In the genomic region with DNA sequence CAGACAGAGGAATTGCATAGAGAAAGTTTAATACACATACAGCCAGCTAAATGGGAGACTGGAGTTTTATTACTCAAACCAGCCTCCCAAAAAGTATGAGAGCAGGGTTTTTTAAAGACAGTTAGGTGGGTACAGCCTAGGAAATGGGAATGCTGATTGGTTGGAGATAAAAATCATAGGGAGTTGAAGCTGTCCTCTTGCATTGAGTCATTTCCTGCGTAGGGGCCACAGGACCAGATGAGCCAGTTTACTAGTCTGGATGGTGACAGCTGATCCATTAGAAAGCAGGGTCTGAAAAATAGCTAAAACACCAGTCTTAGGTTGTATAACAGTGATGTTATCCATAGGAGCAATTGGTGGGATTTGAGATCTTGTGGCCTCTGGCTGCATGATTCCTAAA, we compare ENCODE assay signal across 36 cellular contexts.
DNase-seq lines count a peak whose midpoint lies in the region; ATAC-seq and TF ChIP-seq lines count a peak whose summit lies in the region.
"Had no signal": no experiment of that assay in that cellular context is flagged by ENCODE, and none has a peak within 500 bp of the region (broad histone marks: within the 10 kb centered on the region; RNA-seq: fewer than 3 reads in every experiment).

No MANE protein-coding gene starts in this region.

- no peak for ATAC-seq in gastrocnemius medialis
- ATAC-seq: A549; activated CD4-positive, alpha-beta T cell treated with anti-CD3 and anti-CD28 coated beads for 36 hours; activated CD8-positive, alpha-beta T cell treated with anti-CD3 and anti-CD28 coated beads for 36 hours; gastroesophageal sphincter; left lobe of liver; pancreas had no signal

- H3K9me3 ChIP-seq in gastrocnemius medialis (no peaks in the 10 kb centered on the region), Karpas-422 (ENCODE audit: low read length) (peaks cover 11% of the 10 kb centered on the region)
- H3K9me3 ChIP-seq: A549, gastroesophageal sphincter, MG63, pancreas, suprapubic skin had no signal

- in situ Hi-C loops in KBM-7 (cut with MboI; ENCODE audit: low pct_unique_long_range_greater_than_20kb, low sequenced_read_pairs) = no loop called here
- in situ Hi-C loops in astrocyte of the spinal cord (cut with HindIII; ENCODE audit: low sequenced_read_pairs) = no loop called here
- in situ Hi-C loops in gastrocnemius medialis (cut with MboI; ENCODE audit: low sequenced_read_pairs in 4 of 4) = no loop called here
- in situ Hi-C loops in G401 (cut with HindIII; ENCODE audit: low sequenced_read_pairs) = no loop called here

- peaks cover 69% of the 10 kb centered on the region for H3K4me1 Mint-ChIP-seq in mesothelial cell of epicardium
- H3K4me1 Mint-ChIP-seq: activated CD4-positive, alpha-beta T cell treated with anti-CD3 and anti-CD28 coated beads for 36 hours; CD4-positive, alpha-beta memory T cell; immature natural killer cell had no signal

- peak; percentile 33 for DNase-seq in DMS53 (lab: John Stamatoyannopoulos, UW)
- DNase-seq in KBM-7 = peak; percentile 1
- peak; percentile 10 for DNase-seq in astrocyte of the spinal cord (ENCODE audit: low read depth, low spot score)
- no peak for DNase-seq in mesothelial cell of epicardium (ENCODE audit: low spot score in 2 of 2, unreplicated experiment in 2 of 2)
- no peak for DNase-seq in gastrocnemius medialis
- no peak for DNase-seq in germinal center (ENCODE audit: low spot score)
- no peak for DNase-seq in G401 (ENCODE audit: low spot score)
- DNase-seq in Karpas-422 = no peak
- DNase-seq: activated CD4-positive, alpha-beta T cell treated with anti-CD3 and anti-CD28 coated beads for 36 hours; activated CD8-positive, alpha-beta memory T cell treated with anti-CD3 and anti-CD28 coated beads, Interleukin-2, amount 50 U/mL, for 48 hours; activated CD8-positive, alpha-beta T cell treated with anti-CD3 and anti-CD28 coated beads for 36 hours; activated naive CD4-positive, alpha-beta T cell treated with Interleukin-2 at 50 U/mL for 16 hours; AML-193; brain microvascular endothelial cell; CD4-positive, alpha-beta memory T cell; dorsolateral prefrontal cortex; immature natural killer cell; MG63; NCI-H1417 treated with DMSO at 0.1 percent for 48 hours; NCI-H2081; NCI-H2227 treated with DMSO at 0.1 percent for 48 hours; NCI-H526; pancreas; retina; SIG-M5; small intestine; stimulated activated naive CD4-positive, alpha-beta T cell treated with Interleukin-2 at 50 U/mL for 16 hours; SW 1271; T-helper 9 cell had no signal

- intact Hi-C loops in gastrocnemius medialis (cut with DNase I; ENCODE audit: low total_unique reads) = no loop called here

- H3K9ac ChIP-seq in Karpas-422 (ENCODE audit: low read length) = no peak overlapping the region

- no peak overlapping the region for H3K4me2 ChIP-seq in Karpas-422 (ENCODE audit: low read depth, low read length, poor library complexity, severe bottlenecking)
- H3K4me2 ChIP-seq: A549 had no signal

- no peaks in the 10 kb centered on the region for H3K79me2 ChIP-seq in Karpas-422 (ENCODE audit: low read length)

- no peaks in the 10 kb centered on the region for H3K9me2 ChIP-seq in Karpas-422 (replicated peaks; ENCODE audit: insufficient read depth, low read length)

- H3K27ac Mint-ChIP-seq in mesothelial cell of epicardium = peak overlapping the region; percentile 81
- H3K27ac Mint-ChIP-seq: activated CD4-positive, alpha-beta T cell treated with anti-CD3 and anti-CD28 coated beads for 36 hours; activated CD8-positive, alpha-beta T cell treated with anti-CD3 and anti-CD28 coated beads for 36 hours; activated T-helper 1 cell treated with anti-CD3 and anti-CD28 coated beads, Interleukin-12 subunit alpha, Interleukin-12 subunit beta, Interleukin-2, Interleukin-4 antibody, amounts not matched to agents 30 ng/mL and 10 ng/mL and 1 ng/mL, durations not matched to agents 14 hours and 24 hours and 36 hours; CD4-positive, alpha-beta memory T cell; immature natural killer cell had no signal

- no peaks in the 10 kb centered on the region for H4K20me1 ChIP-seq in Karpas-422 (ENCODE audit: insufficient read depth, low read depth, low read length)

- H2AFZ ChIP-seq in Karpas-422 (ENCODE audit: low read length) = no peak overlapping the region

- H3K27ac ChIP-seq in gastrocnemius medialis = no peak overlapping the region
- H3K27ac ChIP-seq in Karpas-422 (ENCODE audit: low read length) = no peak overlapping the region
- H3K27ac ChIP-seq: A549, brain microvascular endothelial cell, dorsolateral prefrontal cortex, gastroesophageal sphincter, pancreas, suprapubic skin, VCaP had no signal

- TF ChIP-seq CTCF in astrocyte of the spinal cord (IDR thresholded peaks at IDR 0.05; ENCODE audit: low read depth, low read length) (no peak), mesothelial cell of epicardium (IDR thresholded peaks at IDR 0.05; ENCODE audit: unreplicated experiment) (no peak), gastrocnemius medialis (IDR thresholded peaks at IDR 0.05 in 4 of 5, conservative IDR thresholded peaks at IDR 0.05 in 1 of 5) (no peak)

- no peak for TF ChIP-seq POLR2A in gastrocnemius medialis (IDR thresholded peaks at IDR 0.05)

- H3K27me3 Mint-ChIP-seq in mesothelial cell of epicardium (ENCODE audit: low read depth) = no peaks in the 10 kb centered on the region
- H3K27me3 Mint-ChIP-seq: activated CD4-positive, alpha-beta T cell treated with anti-CD3 and anti-CD28 coated beads for 36 hours; activated CD8-positive, alpha-beta T cell treated with anti-CD3 and anti-CD28 coated beads for 36 hours; CD4-positive, alpha-beta memory T cell had no signal

- no peaks in the 10 kb centered on the region for H3K27me3 ChIP-seq in gastrocnemius medialis
- no peaks in the 10 kb centered on the region for H3K27me3 ChIP-seq in Karpas-422 (ENCODE audit: low read length)
- H3K27me3 ChIP-seq: brain microvascular endothelial cell, dorsolateral prefrontal cortex, gastroesophageal sphincter, MG63, pancreas, suprapubic skin had no signal

- H3K36me3 Mint-ChIP-seq in mesothelial cell of epicardium = no peaks in the 10 kb centered on the region
- H3K36me3 Mint-ChIP-seq: CD4-positive, alpha-beta memory T cell; immature natural killer cell had no signal

- H3K9me3 Mint-ChIP-seq in mesothelial cell of epicardium = peaks cover under 1% of the 10 kb centered on the region

- H3K4me3 ChIP-seq in astrocyte of the spinal cord (ENCODE audit: low read depth, low read length) (no peak overlapping the region), gastrocnemius medialis (no peak overlapping the region), Karpas-422 (ENCODE audit: low read length) (no peak overlapping the region)
- H3K4me3 ChIP-seq: A549, dorsolateral prefrontal cortex, gastroesophageal sphincter, MG63, pancreas, suprapubic skin had no signal

- no peaks in the 10 kb centered on the region for H3K4me1 ChIP-seq in gastrocnemius medialis
- H3K4me1 ChIP-seq in Karpas-422 (ENCODE audit: low read length) = no peaks in the 10 kb centered on the region
- H3K4me1 ChIP-seq: A549, pancreas, suprapubic skin had no signal

- no peak overlapping the region for H3K4me3 Mint-ChIP-seq in mesothelial cell of epicardium
- H3K4me3 Mint-ChIP-seq: activated CD4-positive, alpha-beta T cell treated with anti-CD3 and anti-CD28 coated beads for 36 hours; activated CD8-positive, alpha-beta T cell treated with anti-CD3 and anti-CD28 coated beads for 36 hours; activated T-helper 1 cell treated with anti-CD3 and anti-CD28 coated beads, Interleukin-12 subunit alpha, Interleukin-12 subunit beta, Interleukin-2, Interleukin-4 antibody, amounts not matched to agents 30 ng/mL and 10 ng/mL and 1 ng/mL, durations not matched to agents 14 hours and 24 hours and 36 hours; CD4-positive, alpha-beta memory T cell; immature natural killer cell; neural crest cell had no signal

- H3K36me3 ChIP-seq in gastrocnemius medialis (no peaks in the 10 kb centered on the region), Karpas-422 (ENCODE audit: insufficient read depth, low read length) (no peaks in the 10 kb centered on the region)
- H3K36me3 ChIP-seq: brain microvascular endothelial cell, gastroesophageal sphincter, MG63, pancreas, suprapubic skin had no signal

Comparison
In these comparisons a context has a peak if more than half of its experiments do, and no peak if none do; other contexts are left out.
1. DNase-seq: peak in DMS53 (single experiment), KBM-7 (single experiment) and astrocyte of the spinal cord (single experiment); none in mesothelial cell of epicardium (0 of 2), gastrocnemius medialis (0 of 2), germinal center (single experiment), G401 (single experiment) and Karpas-422 (single experiment).